ENCODE assay signal across 6 cellular contexts in genomic region chr6:12155769-12156168, GRCh38.
DNase-seq lines count a peak whose midpoint lies in the region; FAIRE-seq lines count a peak whose summit lies in the region.
"Not testable (repeated sequence)": the region's sequence is repeated elsewhere in the genome, so short reads cannot be mapped to it uniquely, and the experiment has no call there.

No MANE protein-coding gene starts in this region.

- peak; percentile 14 for DNase-seq in EH (ENCODE audit: low read depth)
- not testable (repeated sequence) for DNase-seq in GM19239 (ENCODE audit: insufficient read length, low spot score)
- peak; percentile 40 for DNase-seq in RCC 7860 (ENCODE audit: low spot score)
- peak; percentile 33 for DNase-seq in glomerular visceral epithelial cell (ENCODE audit: extremely low spot score)
- peak; percentile 62 for DNase-seq in kidney tubule cell (ENCODE audit: low spot score)
- peak; percentile 72 for DNase-seq in renal cortical epithelial cell (ENCODE audit: low read depth)

- peak; percentile 31 for FAIRE-seq in GM19239 (lab: Jason Lieb, UNC)
- FAIRE-seq in RCC 7860 (lab: Jason Lieb, UNC): peak; percentile 77
